9 cellular contexts compared by ENCODE assay signal in the genomic region with DNA sequence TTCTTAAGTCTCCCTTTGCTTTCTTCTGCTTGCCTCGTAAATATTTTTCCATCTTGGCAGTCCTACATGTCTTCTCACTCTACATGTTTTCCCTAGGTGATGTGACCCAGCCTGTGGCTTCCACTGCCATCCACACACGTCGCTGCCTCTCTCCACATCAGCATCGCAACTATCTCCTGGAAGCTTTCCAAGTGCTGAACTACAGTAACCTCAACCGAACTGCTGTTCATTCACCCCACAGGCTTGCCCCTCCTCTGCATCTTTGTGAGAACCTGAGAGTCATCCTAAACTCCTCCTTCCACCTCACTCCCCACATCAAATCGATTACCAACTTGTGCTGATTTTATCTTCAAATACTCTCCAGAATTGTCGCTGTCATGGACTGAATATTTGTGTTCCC. TPM values are rescaled to one million over a fixed set of nuclear protein-coding genes. Genes with fewer than 3 reads are reported as not detected.
DNase-seq lines count a peak whose midpoint lies in the region; ATAC-seq and TF ChIP-seq lines count a peak whose summit lies in the region.
"Had no signal": no experiment of that assay in that cellular context is flagged by ENCODE, and none has a peak within 500 bp of the region (broad histone marks: within the 10 kb centered on the region; RNA-seq: fewer than 3 reads in every experiment).

No MANE protein-coding gene starts in this region.

- TF ChIP-seq CTCF in MCF 10A (IDR thresholded peaks at IDR 0.05; ENCODE audit: unreplicated experiment) (no peak), breast epithelium (IDR thresholded peaks at IDR 0.05) (no peak), heart left ventricle (IDR thresholded peaks at IDR 0.05) (no peak)

- H3K36me3 ChIP-seq in breast epithelium (no peaks in the 10 kb centered on the region), heart left ventricle (no peaks in the 10 kb centered on the region), HAP-1 (replicated peaks) (no peaks in the 10 kb centered on the region)

- POLR2A ChIA-PET in MCF 10A (lab: Yijun Ruan, JAX): interaction anchor here (0.6 to 5.6 kb wide), 2 partner anchors 11 to 41 kb away, joined by 3 to 39 read pairs; a partner anchor contains a TSS

- intact Hi-C loops in MCF 10A (cut with micrococcal nuclease): no loop called here
- intact Hi-C loops in breast epithelium (cut with DNase I; ENCODE audit: low total_unique reads): no loop called here
- intact Hi-C loops in heart left ventricle (cut with DNase I): loop anchor here in 7 of 10 donors (5.0 to 10.0 kb wide), 4 partner anchors 112 to 442 kb away; a partner anchor contains a TSS

- ATAC-seq in activated CD8-positive, alpha-beta memory T cell treated with anti-CD3 and anti-CD28 coated beads, Interleukin-2, amount 10 ng/mL, durations not matched to agents 7 days and 5 days: peak; percentile 17
- ATAC-seq in heart left ventricle (peak in 3 of 4 donors; percentile 41 to 76 (median 62)), GM19023 (IDR thresholded peaks at IDR 0.05; ENCODE audit: unreplicated experiment) (no peak)
- peak; percentile 63 for ATAC-seq in stimulated activated naive CD8-positive, alpha-beta T cell treated with anti-CD3 and anti-CD28 coated beads, Interleukin-15, amount 100 ng/mL, for 72 hours

- in situ Hi-C loops in HAP-1 (cut with MboI; ENCODE audit: low sequenced_read_pairs): no loop called here

- H3K27me3 Mint-ChIP-seq in MCF 10A (ENCODE audit: insufficient read depth, unreplicated experiment): no peaks in the 10 kb centered on the region
- H3K27me3 Mint-ChIP-seq in activated CD8-positive, alpha-beta memory T cell treated with anti-CD3 and anti-CD28 coated beads, Interleukin-2, amount 10 ng/mL, durations not matched to agents 7 days and 5 days: peaks cover 16% of the 10 kb centered on the region
- H3K27me3 Mint-ChIP-seq in stimulated activated naive CD8-positive, alpha-beta T cell treated with anti-CD3 and anti-CD28 coated beads, Interleukin-15, amount 100 ng/mL, for 72 hours: peaks cover 21% of the 10 kb centered on the region

- H3K4me3 ChIP-seq in breast epithelium: no peak overlapping the region
- no peak overlapping the region for H3K4me3 ChIP-seq in heart left ventricle
- H3K4me3 ChIP-seq in HAP-1: no peak overlapping the region

- H3K9me3 Mint-ChIP-seq in MCF 10A (ENCODE audit: unreplicated experiment): no peaks in the 10 kb centered on the region
- no peaks in the 10 kb centered on the region for H3K9me3 Mint-ChIP-seq in activated CD8-positive, alpha-beta memory T cell treated with anti-CD3 and anti-CD28 coated beads, Interleukin-2, amount 10 ng/mL, durations not matched to agents 7 days and 5 days (ENCODE audit: low read depth)
- no peaks in the 10 kb centered on the region for H3K9me3 Mint-ChIP-seq in stimulated activated naive CD8-positive, alpha-beta T cell treated with anti-CD3 and anti-CD28 coated beads, Interleukin-15, amount 100 ng/mL, for 72 hours

- no TSS peak for BruUV-seq in MCF 10A (replicated peaks; lab: Mats Ljungman, UMichigan)

- H3K9me3 ChIP-seq in breast epithelium (no peaks in the 10 kb centered on the region), heart left ventricle (no peaks in the 10 kb centered on the region), HAP-1 (no peaks in the 10 kb centered on the region)

- WGBS in heart left ventricle, 4 donors: 26 to 44% (median 35%) methylated on average over 7 of the region's 7 CpGs

- H3K4me1 Mint-ChIP-seq in MCF 10A (ENCODE audit: insufficient read depth, unreplicated experiment): peaks cover 26% of the 10 kb centered on the region
- H3K4me1 Mint-ChIP-seq in activated CD8-positive, alpha-beta memory T cell treated with anti-CD3 and anti-CD28 coated beads, Interleukin-2, amount 10 ng/mL, durations not matched to agents 7 days and 5 days: peaks cover 40% of the 10 kb centered on the region
- H3K4me1 Mint-ChIP-seq in stimulated activated naive CD8-positive, alpha-beta T cell treated with anti-CD3 and anti-CD28 coated beads, Interleukin-15, amount 100 ng/mL, for 72 hours: peaks cover 30% of the 10 kb centered on the region

- H3K36me3 Mint-ChIP-seq in MCF 10A (ENCODE audit: insufficient read depth, unreplicated experiment): no peaks in the 10 kb centered on the region
- no peaks in the 10 kb centered on the region for H3K36me3 Mint-ChIP-seq in activated CD8-positive, alpha-beta memory T cell treated with anti-CD3 and anti-CD28 coated beads, Interleukin-2, amount 10 ng/mL, durations not matched to agents 7 days and 5 days

- H3K27me3 ChIP-seq in breast epithelium (no peaks in the 10 kb centered on the region), heart left ventricle (no peaks in the 10 kb centered on the region), HAP-1 (ENCODE audit: low read depth) (no peaks in the 10 kb centered on the region)

- no peak overlapping the region for H3K27ac Mint-ChIP-seq in MCF 10A (ENCODE audit: low read depth, unreplicated experiment)
- H3K27ac Mint-ChIP-seq in activated CD8-positive, alpha-beta memory T cell treated with anti-CD3 and anti-CD28 coated beads, Interleukin-2, amount 10 ng/mL, durations not matched to agents 7 days and 5 days: no peak overlapping the region
- peak overlapping the region; percentile 2 to 28 for H3K27ac Mint-ChIP-seq in stimulated activated naive CD8-positive, alpha-beta T cell treated with anti-CD3 and anti-CD28 coated beads, Interleukin-15, amount 100 ng/mL, for 72 hours

- CTCF ChIA-PET in MCF 10A (lab: Yijun Ruan, JAX): interaction anchor here (0.6 to 0.7 kb wide), 2 partner anchors 228 to 446 kb away, joined by 3 read pairs; no protein-coding TSS in a partner anchor
- CTCF ChIA-PET in activated CD8-positive, alpha-beta memory T cell treated with anti-CD3 and anti-CD28 coated beads, Interleukin-2, amount 10 ng/mL, durations not matched to agents 7 days and 5 days (lab: Charles Lee): interaction anchor here (1.0 to 2.4 kb wide), 3 partner anchors 41 to 444 kb away, joined by 3 to 21 read pairs (median 4); a partner anchor contains a TSS

- TF ChIP-seq POLR2A in breast epithelium (IDR thresholded peaks at IDR 0.05) (no peak), heart left ventricle (IDR thresholded peaks at IDR 0.05) (no peak)

- no peak overlapping the region for H3K27ac ChIP-seq in breast epithelium
- H3K27ac ChIP-seq in heart left ventricle: no peak overlapping the region
- H3K27ac ChIP-seq: C4-2B had no signal

- no peak overlapping the region for H3K4me3 Mint-ChIP-seq in MCF 10A (ENCODE audit: unreplicated experiment)
- no peak overlapping the region for H3K4me3 Mint-ChIP-seq in activated CD8-positive, alpha-beta memory T cell treated with anti-CD3 and anti-CD28 coated beads, Interleukin-2, amount 10 ng/mL, durations not matched to agents 7 days and 5 days
- peak overlapping the region; percentile 25 to 42 for H3K4me3 Mint-ChIP-seq in stimulated activated naive CD8-positive, alpha-beta T cell treated with anti-CD3 and anti-CD28 coated beads, Interleukin-15, amount 100 ng/mL, for 72 hours

- DNase-seq in MCF 10A (ENCODE audit: unreplicated experiment) (peak; percentile 57), breast epithelium (ENCODE audit: low spot score in 2 of 2) (no peak), heart left ventricle (peak in 4 of 5 donors; percentile 25 to 32 (median 28)), HAP-1 (ENCODE audit: low spot score in 2 of 2) (no peak), NCI-H1417 (lab: John Stamatoyannopoulos, UW) (no peak)
- peak; percentile 62 for DNase-seq in activated CD8-positive, alpha-beta memory T cell treated with anti-CD3 and anti-CD28 coated beads, Interleukin-2, amount 10 ng/mL, durations not matched to agents 7 days and 5 days
- DNase-seq in stimulated activated naive CD8-positive, alpha-beta T cell treated with anti-CD3 and anti-CD28 coated beads, Interleukin-15, amount 100 ng/mL, for 72 hours: peak in 1 of 2 donors; percentile 36

- peaks cover 0 to 5% of the 10 kb centered on the region in 2 donors for H3K4me1 ChIP-seq in breast epithelium
- H3K4me1 ChIP-seq in heart left ventricle: peaks cover 0 to 39% (median 9%) of the 10 kb centered on the region in 12 donors
- no peaks in the 10 kb centered on the region for H3K4me1 ChIP-seq in HAP-1

RNA-seq across cellular contexts. Expression of a gene that starts 41.2 kb away (rescaled TPM):
- 9.8 and 11.8 TPM in 2 replicates for total RNA-seq in MCF 10A (2022)
- total RNA-seq in breast epithelium: 10 to 100 TPM; 27.8 to 40.0 (median 28.2) TPM
- total RNA-seq in activated CD8-positive, alpha-beta memory T cell treated with anti-CD3 and anti-CD28 coated beads, Interleukin-2, amount 10 ng/mL, durations not matched to agents 7 days and 5 days: 10 to 100 TPM; 19.9 to 23.4 TPM
- total RNA-seq in heart left ventricle: 10 to 100 TPM in 6 of 9 donors, 1 to 10 TPM in 3; 9.0 to 14.3 (median 10.2) TPM
- 1 to 10 TPM; 4.5 to 8.0 TPM for polyA plus RNA-seq in heart left ventricle

Comparison
In these comparisons a context has a peak if more than half of its experiments do, and no peak if none do; other contexts are left out.
1. DNase-seq: peak in MCF 10A (single experiment), activated CD8-positive, alpha-beta memory T cell treated with anti-CD3 and anti-CD28 coated beads, Interleukin-2, amount 10 ng/mL, durations not matched to agents 7 days and 5 days (single experiment) and heart left ventricle (4 of 5); none in breast epithelium (0 of 2), HAP-1 (0 of 2) and NCI-H1417 (0 of 3).
2. H3K27ac Mint-ChIP-seq: peak in stimulated activated naive CD8-positive, alpha-beta T cell treated with anti-CD3 and anti-CD28 coated beads, Interleukin-15, amount 100 ng/mL, for 72 hours (2 of 2); none in MCF 10A (single experiment) and activated CD8-positive, alpha-beta memory T cell treated with anti-CD3 and anti-CD28 coated beads, Interleukin-2, amount 10 ng/mL, durations not matched to agents 7 days and 5 days (single experiment).
3. H3K4me3 Mint-ChIP-seq: peak in stimulated activated naive CD8-positive, alpha-beta T cell treated with anti-CD3 and anti-CD28 coated beads, Interleukin-15, amount 100 ng/mL, for 72 hours (2 of 2); none in MCF 10A (single experiment) and activated CD8-positive, alpha-beta memory T cell treated with anti-CD3 and anti-CD28 coated beads, Interleukin-2, amount 10 ng/mL, durations not matched to agents 7 days and 5 days (single experiment).
4. intact Hi-C loops: an anchor here in heart left ventricle (5.0 to 10.0 kb wide); none called in MCF 10A and breast epithelium.